ENCODE assay signal across 8 cellular contexts in the genomic region with DNA sequence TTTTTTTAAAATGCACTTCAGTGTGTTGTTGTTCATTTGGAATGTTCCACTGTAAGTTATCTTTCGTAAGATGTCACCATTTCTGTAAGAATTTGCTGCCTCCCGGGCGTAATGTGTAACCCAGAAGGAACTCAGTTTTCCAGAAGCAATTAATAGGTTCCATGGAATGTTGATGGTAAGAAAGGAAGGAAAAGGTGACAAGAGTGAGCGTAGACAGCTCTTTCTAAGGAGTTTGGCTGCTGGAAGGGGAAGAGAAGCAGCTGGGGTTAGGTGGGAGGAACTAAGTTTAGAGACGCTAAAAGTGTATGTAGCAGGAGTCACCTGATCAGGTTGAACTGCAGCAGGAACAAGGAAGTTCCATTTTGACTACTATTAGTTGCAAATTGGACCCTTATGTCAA. TPM values are rescaled to one million over a fixed set of nuclear protein-coding genes. Genes with fewer than 3 reads are reported as not detected.
A peak's percentile ranks its signal among the peaks of the same experiment; 100 is the strongest.
DNase-seq lines count a peak whose midpoint lies in the region; ATAC-seq, FAIRE-seq and TF ChIP-seq lines count a peak whose summit lies in the region.

No MANE protein-coding gene starts in this region.

- H4K20me1 ChIP-seq in KMS-11 (ENCODE audit: insufficient read depth) = no peaks in the 10 kb centered on the region
- no peaks in the 10 kb centered on the region for H4K20me1 ChIP-seq in astrocyte (ENCODE audit: insufficient read depth, low read length)

- POLR2A ChIA-PET in Caco-2 (lab: Charles Lee) = interaction anchor here (0.6 kb wide), 1 partner anchor 56 kb away, joined by 9 read pairs; no protein-coding TSS in a partner anchor

- H3K4me1 ChIP-seq in Caco-2 (no peaks in the 10 kb centered on the region), KMS-11 (ENCODE audit: low read depth, poor library complexity, severe bottlenecking) (no peaks in the 10 kb centered on the region), astrocyte (ENCODE audit: insufficient read depth, low read length) (peaks cover 3% of the 10 kb centered on the region), neutrophil (ENCODE audit: control insufficient read depth in 1 of 2, insufficient read depth in 1 of 2, low read depth in 1 of 2, low read length in 1 of 2) (peaks cover 3 to 8% of the 10 kb centered on the region in 2 experiments)

- H3K9me3 ChIP-seq in Caco-2 = no peaks in the 10 kb centered on the region
- H3K9me3 ChIP-seq in astrocyte (ENCODE audit: insufficient read depth, low read depth, low read length) = no peaks in the 10 kb centered on the region
- H3K9me3 ChIP-seq in neutrophil = no peaks in the 10 kb centered on the region

- intact Hi-C loops in Caco-2 (cut with micrococcal nuclease; ENCODE audit: unreplicated experiment) = loop anchor here (2.0 kb wide), 3 partner anchors 75 to 711 kb away; a partner anchor contains a TSS

- no peak for DNase-seq in Caco-2
- DNase-seq in astrocyte (ENCODE audit: low read depth) = peak; percentile 20
- DNase-seq in foreskin melanocyte = no peak
- DNase-seq in endothelial cell (ENCODE audit: low spot score) = no peak
- no peak for DNase-seq in cortex of kidney (lab: John Stamatoyannopoulos, UW)

- H3K4me1 Mint-ChIP-seq in Caco-2 (ENCODE audit: low read depth, unreplicated experiment) = no peaks in the 10 kb centered on the region
- H3K4me1 Mint-ChIP-seq in astrocyte (ENCODE audit: low read depth, unreplicated experiment) = no peaks in the 10 kb centered on the region
- H3K4me1 Mint-ChIP-seq in endothelial cell (ENCODE audit: unreplicated experiment) = no peaks in the 10 kb centered on the region

- H2AFZ ChIP-seq in KMS-11 (ENCODE audit: low read depth) (peak overlapping the region; percentile 83; the same call in 1 of the 2 replicates), astrocyte (ENCODE audit: low read depth, low read length) (peak overlapping the region; percentile 56)

- H3K4me3 Mint-ChIP-seq in Caco-2 (ENCODE audit: unreplicated experiment) = peak overlapping the region; percentile 77
- H3K4me3 Mint-ChIP-seq in astrocyte (ENCODE audit: unreplicated experiment) = no peak overlapping the region
- H3K4me3 Mint-ChIP-seq in endothelial cell (ENCODE audit: unreplicated experiment) = no peak overlapping the region

- CTCF ChIA-PET in Caco-2 (lab: Charles Lee) = interaction anchor here (0.7 to 0.9 kb wide), 2 partner anchors 12 to 17 kb away, joined by 3 to 4 read pairs; no protein-coding TSS in a partner anchor

- no peaks in the 10 kb centered on the region for H3K27me3 ChIP-seq in Caco-2 (replicated peaks; ENCODE audit: control insufficient read depth, insufficient read depth, low read length)
- H3K27me3 ChIP-seq in KMS-11 (ENCODE audit: insufficient read depth, low read depth) = no peaks in the 10 kb centered on the region
- H3K27me3 ChIP-seq in astrocyte (ENCODE audit: insufficient read depth, low read length) = no peaks in the 10 kb centered on the region
- no peaks in the 10 kb centered on the region for H3K27me3 ChIP-seq in neutrophil

- FAIRE-seq in astrocyte (lab: Jason Lieb, UNC) = peak; percentile 45

- peak overlapping the region; percentile 92 for H3K27ac Mint-ChIP-seq in Caco-2 (ENCODE audit: unreplicated experiment)
- no peak overlapping the region for H3K27ac Mint-ChIP-seq in astrocyte (ENCODE audit: unreplicated experiment)
- H3K27ac Mint-ChIP-seq in endothelial cell (ENCODE audit: unreplicated experiment) = no peak overlapping the region

- H3K9me3 Mint-ChIP-seq in Caco-2 (ENCODE audit: unreplicated experiment) = no peaks in the 10 kb centered on the region
- H3K9me3 Mint-ChIP-seq in astrocyte (ENCODE audit: unreplicated experiment) = no peaks in the 10 kb centered on the region
- H3K9me3 Mint-ChIP-seq in endothelial cell (ENCODE audit: unreplicated experiment) = no peaks in the 10 kb centered on the region

- H3K79me2 ChIP-seq in KMS-11 (ENCODE audit: insufficient read depth, low read depth) = no peaks in the 10 kb centered on the region
- no peaks in the 10 kb centered on the region for H3K79me2 ChIP-seq in astrocyte (ENCODE audit: insufficient read depth, low read length)

- H3K9ac ChIP-seq in KMS-11 (no peak overlapping the region), astrocyte (ENCODE audit: low read length) (no peak overlapping the region)

- H3K36me3 ChIP-seq in Caco-2 (ENCODE audit: control insufficient read depth, insufficient read depth, low read length) (no peaks in the 10 kb centered on the region), KMS-11 (ENCODE audit: insufficient read depth) (no peaks in the 10 kb centered on the region), astrocyte (ENCODE audit: insufficient read depth, low read length) (no peaks in the 10 kb centered on the region), neutrophil (no peaks in the 10 kb centered on the region)

- no peaks in the 10 kb centered on the region for H3K27me3 Mint-ChIP-seq in Caco-2 (ENCODE audit: insufficient read depth, unreplicated experiment)
- no peaks in the 10 kb centered on the region for H3K27me3 Mint-ChIP-seq in astrocyte (ENCODE audit: low read depth, unreplicated experiment)
- H3K27me3 Mint-ChIP-seq in endothelial cell (ENCODE audit: unreplicated experiment) = no peaks in the 10 kb centered on the region

- H3K4me2 ChIP-seq in KMS-11 = no peak overlapping the region
- peak overlapping the region; percentile 72 for H3K4me2 ChIP-seq in astrocyte (ENCODE audit: low read length)

- TF ChIP-seq CTCF in Caco-2 (IDR thresholded peaks at IDR 0.05; ENCODE audit: insufficient read depth in 1 of 2, low read depth in 1 of 2, low read length in 1 of 2, severe bottlenecking in 1 of 2, unreplicated experiment in 1 of 2) (no peak), KMS-11 (conservative IDR thresholded peaks at IDR 0.05; ENCODE audit: low read depth, low read length) (no peak), astrocyte (IDR thresholded peaks at IDR 0.05; ENCODE audit: insufficient read depth, low read depth, low read length) (no peak), neutrophil (IDR thresholded peaks at IDR 0.05) (no peak), endothelial cell (IDR thresholded peaks at IDR 0.05; ENCODE audit: unreplicated experiment) (no peak)

- no peak for ATAC-seq in GM18519 (IDR thresholded peaks at IDR 0.05; ENCODE audit: low FRiP score, unreplicated experiment)

- TSS peak; percentile 89 for BruUV-seq in Caco-2 (replicated peaks; lab: Mats Ljungman, UMichigan)

- H3K27ac ChIP-seq in KMS-11 (no peak overlapping the region), astrocyte (ENCODE audit: low read depth, low read length) (peak overlapping the region; percentile 26), neutrophil (peak overlapping the region; percentile 52)

- H3K4me3 ChIP-seq in Caco-2 (ENCODE audit: low read depth, low read length) (peak overlapping the region; percentile 45), KMS-11 (IDR thresholded peaks at IDR 0.05; ENCODE audit: insufficient read depth, low read depth, low read length) (no peak overlapping the region), astrocyte (ENCODE audit: insufficient read depth, low read depth, low read length) (no peak overlapping the region), neutrophil (ENCODE audit: low read depth in 1 of 2, low read length in 1 of 2) (peak overlapping the region in 1 of 2 experiments; percentile 52)

- H3K36me3 Mint-ChIP-seq in Caco-2 (ENCODE audit: insufficient read depth, unreplicated experiment) (peaks cover 6% of the 10 kb centered on the region), astrocyte (ENCODE audit: low read depth, unreplicated experiment) (no peaks in the 10 kb centered on the region), endothelial cell (ENCODE audit: low read depth, unreplicated experiment) (no peaks in the 10 kb centered on the region)

RNA-seq across cellular contexts. Expression of a gene that starts 35.9 kb away (rescaled TPM):
- not detected in 2 replicates for total RNA-seq in Caco-2 (2022)
- total RNA-seq in astrocyte = not detected in 2 replicates
- not detected for total RNA-seq in endothelial cell (ENCODE audit: unreplicated experiment)
